ENCODE assay signal across 10 cellular contexts in the genomic region with DNA sequence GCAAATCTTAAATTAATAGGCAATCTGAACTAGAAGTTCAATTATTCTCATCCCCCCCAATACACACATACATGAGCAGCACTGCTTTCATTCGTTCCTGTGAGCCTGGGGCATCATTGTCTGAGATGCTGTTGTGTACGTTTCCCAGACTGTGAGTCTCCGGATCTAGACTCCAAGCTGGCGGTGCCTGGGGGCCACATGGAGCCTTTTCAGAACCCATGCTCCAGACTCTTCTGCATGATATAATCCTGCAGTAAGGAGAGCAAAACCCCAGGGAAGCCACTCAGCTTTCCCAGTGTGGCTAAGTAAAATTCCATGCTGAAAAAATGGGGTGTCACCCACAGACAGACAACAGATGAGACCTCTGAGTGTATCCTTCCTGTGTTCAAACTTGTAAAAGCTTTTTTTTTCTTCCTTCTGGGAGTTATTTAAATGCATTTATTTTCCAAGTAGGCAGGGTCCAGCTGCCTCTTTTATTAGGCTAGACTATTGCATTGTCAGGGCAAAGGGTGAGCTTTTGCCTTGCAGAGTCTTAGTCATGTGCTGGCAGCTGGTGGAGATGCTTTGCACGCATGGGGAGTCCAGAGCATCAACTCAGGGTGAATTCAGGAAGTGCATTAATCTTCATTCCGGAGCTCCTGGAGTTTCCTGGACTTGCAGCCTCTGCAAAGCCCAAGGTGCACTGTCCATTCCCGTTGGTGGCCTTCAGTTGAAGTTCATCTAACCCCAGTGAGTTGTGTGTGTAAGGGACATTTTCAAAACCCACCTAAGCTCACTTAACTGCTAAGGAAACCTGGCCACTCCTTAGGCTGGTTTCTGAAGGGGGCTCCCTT.
A peak's percentile ranks its signal among the peaks of the same experiment; 100 is the strongest.
DNase-seq lines count a peak whose midpoint lies in the region; ATAC-seq and TF ChIP-seq lines count a peak whose summit lies in the region.
"Had no signal": no experiment of that assay in that cellular context is flagged by ENCODE, and none has a peak within 500 bp of the region (broad histone marks: within the 10 kb centered on the region; RNA-seq: fewer than 3 reads in every experiment).

No MANE protein-coding gene starts in this region.

- no peak overlapping the region for H4K5ac ChIP-seq in IMR-90 (ENCODE audit: low read depth, low read length)

- TF ChIP-seq RAD21 in IMR-90 (IDR thresholded peaks at IDR 0.05; ENCODE audit: low read length) = no peak

- dilution Hi-C loops in IMR-90 (cut with HindIII; ENCODE audit: low sequenced_read_pairs, unreplicated experiment) = loop anchor here (25.0 kb wide), 1 partner anchor 544 kb away; no protein-coding TSS in a partner anchor

- no peak for ATAC-seq in natural killer cell treated with Interleukin-12 subunit alpha and Interleukin-12 subunit beta and Interleukin-15 and Interleukin-18, amount 100 ng/mL, for 72 hours
- no peak for ATAC-seq in natural killer cell
- ATAC-seq in IMR-90 (ENCODE audit: low read depth) = peak; percentile 79
- ATAC-seq in aorta (ENCODE audit: low FRiP score) = peak; percentile 41
- no peak for ATAC-seq in HG03354 (IDR thresholded peaks at IDR 0.05; ENCODE audit: poor library complexity, severe bottlenecking, unreplicated experiment)
- no peak for ATAC-seq in HG03565 (IDR thresholded peaks at IDR 0.05; ENCODE audit: unreplicated experiment)
- ATAC-seq: effector memory CD8-positive, alpha-beta T cell had no signal

- TF ChIP-seq POLR2A in IMR-90 (IDR thresholded peaks at IDR 0.05; ENCODE audit: low read depth, low read length) = no peak

- H3K27me3 Mint-ChIP-seq in natural killer cell treated with Interleukin-12 subunit alpha and Interleukin-12 subunit beta and Interleukin-15 and Interleukin-18, amount 100 ng/mL, for 72 hours = no peaks in the 10 kb centered on the region
- H3K27me3 Mint-ChIP-seq in natural killer cell (ENCODE audit: low read depth in 2 of 2) = peaks cover 0 to 2% of the 10 kb centered on the region in 2 donors
- H3K27me3 Mint-ChIP-seq: CD4-positive, CD25-positive, alpha-beta regulatory T cell had no signal

- H2BK15ac ChIP-seq in IMR-90 (ENCODE audit: low read depth, low read length) = no peak overlapping the region

- CTCF ChIA-PET in IMR-90 (lab: Yijun Ruan, JAX) = no interaction called here

- intact Hi-C loops in natural killer cell (cut with micrococcal nuclease) = no loop called here
- intact Hi-C loops in IMR-90 (cut with micrococcal nuclease) = no loop called here
- intact Hi-C loops in aorta (cut with DNase I) = no loop called here

- no peak overlapping the region for H2AFZ ChIP-seq in IMR-90 (replicated peaks; ENCODE audit: low read length, poor library complexity)

- H3K14ac ChIP-seq in IMR-90 (replicated peaks; ENCODE audit: low read depth, low read length) = 0 out of 2 replicates have a peak overlapping the region, but pooled peaks have one; percentile 19

- H4K8ac ChIP-seq in IMR-90 (ENCODE audit: low read depth in 2 of 2, low read length in 2 of 2) = peak overlapping the region in 1 of 2 experiments; percentile 10; a peak in 1 of 4 replicates

- peak overlapping the region; percentile 60 to 91 for H3K27ac Mint-ChIP-seq in natural killer cell treated with Interleukin-12 subunit alpha and Interleukin-12 subunit beta and Interleukin-15 and Interleukin-18, amount 100 ng/mL, for 72 hours
- peak overlapping the region in 1 of 2 donors; percentile 58 for H3K27ac Mint-ChIP-seq in natural killer cell
- H3K27ac Mint-ChIP-seq: CD4-positive, CD25-positive, alpha-beta regulatory T cell; effector memory CD8-positive, alpha-beta T cell had no signal

- H2AK9ac ChIP-seq in IMR-90 (replicated peaks; ENCODE audit: low read depth, low read length, poor library complexity) = peak overlapping the region; percentile 73

- H3K56ac ChIP-seq in IMR-90 (ENCODE audit: extremely low read depth, insufficient read depth, low read length) = no peak overlapping the region

- H3K4ac ChIP-seq in IMR-90 (ENCODE audit: low read depth, low read length) = 0 out of 2 replicates have a peak overlapping the region, but pooled peaks have one; percentile 5

- H3K9me1 ChIP-seq in IMR-90 (ENCODE audit: insufficient read depth, low read length) = peaks cover 7% of the 10 kb centered on the region; the same call in 1 of the 2 replicates

- TF ChIP-seq CTCF in natural killer cell (IDR thresholded peaks at IDR 0.05) = no peak
- TF ChIP-seq CTCF in IMR-90 (conservative IDR thresholded peaks at IDR 0.05; ENCODE audit: low read depth, low read length) = no peak
- no peak for TF ChIP-seq CTCF in fibroblast of mammary gland (conservative IDR thresholded peaks at IDR 0.05; ENCODE audit: control insufficient read depth, insufficient read depth, low read depth, low read length)

- H2BK120ac ChIP-seq in IMR-90 (ENCODE audit: low read depth, low read length) = no peak overlapping the region

- H3K4me1 Mint-ChIP-seq in natural killer cell treated with Interleukin-12 subunit alpha and Interleukin-12 subunit beta and Interleukin-15 and Interleukin-18, amount 100 ng/mL, for 72 hours (ENCODE audit: low read depth in 2 of 2) = peaks cover 61 to 64% of the 10 kb centered on the region in 2 donors
- peaks cover 36 to 53% of the 10 kb centered on the region in 2 donors for H3K4me1 Mint-ChIP-seq in natural killer cell

- H3K18ac ChIP-seq in IMR-90 (ENCODE audit: low read depth, low read length) = peak overlapping the region; percentile 39; the same call in 1 of the 2 replicates

- H3K9me3 ChIP-seq in IMR-90 (ENCODE audit: control insufficient read depth, insufficient read depth, low read length) (no peaks in the 10 kb centered on the region), aorta (ENCODE audit: control insufficient read depth, low read length) (no peaks in the 10 kb centered on the region)

- H3K4me2 ChIP-seq in IMR-90 (ENCODE audit: low read depth, low read length) = no peak overlapping the region

- no peak overlapping the region; the same call in 1 of the 2 replicates for H3K27ac ChIP-seq in IMR-90 (ENCODE audit: insufficient read depth, low read length)
- no peak overlapping the region for H3K27ac ChIP-seq in aorta (ENCODE audit: low read depth in 1 of 2, low read length in 2 of 2)

- DNase-seq in natural killer cell treated with Interleukin-12 subunit alpha and Interleukin-12 subunit beta and Interleukin-15 and Interleukin-18, amount 100 ng/mL, for 72 hours (ENCODE audit: low spot score) = no peak
- DNase-seq in natural killer cell (no peak), IMR-90 (peak; percentile 89), fibroblast of mammary gland (ENCODE audit: low read depth) (peak; percentile 83), aorta (peak in 1 of 2 donors; percentile 82), NCI-H128 (lab: John Stamatoyannopoulos, UW; ENCODE audit: unreplicated experiment) (no peak)
- DNase-seq: CD4-positive, CD25-positive, alpha-beta regulatory T cell; effector memory CD8-positive, alpha-beta T cell had no signal

- H3K79me1 ChIP-seq in IMR-90 (ENCODE audit: low read depth in 1 of 2, low read length in 2 of 2) = no peaks in the 10 kb centered on the region

- no peak overlapping the region for H2AK5ac ChIP-seq in IMR-90 (ENCODE audit: low read depth, low read length)

- no peaks in the 10 kb centered on the region for H3K36me3 Mint-ChIP-seq in natural killer cell treated with Interleukin-12 subunit alpha and Interleukin-12 subunit beta and Interleukin-15 and Interleukin-18, amount 100 ng/mL, for 72 hours
- no peaks in the 10 kb centered on the region for H3K36me3 Mint-ChIP-seq in natural killer cell
- H3K36me3 Mint-ChIP-seq: CD4-positive, CD25-positive, alpha-beta regulatory T cell had no signal

- peak overlapping the region; percentile 10 for H3K4me3 Mint-ChIP-seq in natural killer cell treated with Interleukin-12 subunit alpha and Interleukin-12 subunit beta and Interleukin-15 and Interleukin-18, amount 100 ng/mL, for 72 hours
- no peak overlapping the region for H3K4me3 Mint-ChIP-seq in natural killer cell
- H3K4me3 Mint-ChIP-seq: CD4-positive, CD25-positive, alpha-beta regulatory T cell; effector memory CD8-positive, alpha-beta T cell had no signal

- H4K20me1 ChIP-seq in IMR-90 (ENCODE audit: insufficient read depth, low read length) = no peaks in the 10 kb centered on the region

- no CpG with 5 or more reads among the region's 7 CpGs for WGBS in IMR-90 (ENCODE audit: extremely low coverage in 2 of 2, insufficient read length in 1 of 2), 2 experiments
- 71 to 74% methylated on average over 7 of the region's 7 CpGs for WGBS in aorta, 2 donors

- POLR2A ChIA-PET in IMR-90 (lab: Charles Lee; ENCODE audit: unreplicated experiment) = no interaction called here

- H3K27me3 ChIP-seq in IMR-90 (ENCODE audit: control insufficient read depth, insufficient read depth, low read length) = no peaks in the 10 kb centered on the region
- no peaks in the 10 kb centered on the region for H3K27me3 ChIP-seq in aorta (ENCODE audit: control insufficient read depth in 1 of 2, insufficient read depth in 2 of 2, low read length in 1 of 2)

- H2BK20ac ChIP-seq in IMR-90 (ENCODE audit: low read depth, low read length) = no peak overlapping the region; the same call in 1 of the 2 replicates

- H3K4me1 ChIP-seq in IMR-90 (ENCODE audit: control insufficient read depth, insufficient read depth, low read length) (peaks cover 8% of the 10 kb centered on the region), aorta (ENCODE audit: control insufficient read depth in 1 of 2, insufficient read depth in 2 of 2, low read length in 2 of 2) (no peaks in the 10 kb centered on the region)

- H3K9ac ChIP-seq in IMR-90 (ENCODE audit: low read depth, low read length) = no peak overlapping the region

- H3K4me3 ChIP-seq in IMR-90 (ENCODE audit: insufficient read depth, low read depth, low read length) (no peak overlapping the region), fibroblast of mammary gland (ENCODE audit: control insufficient read depth, low read depth, low read length) (no peak overlapping the region), aorta (ENCODE audit: low read length in 2 of 2) (no peak overlapping the region)

- H3K36me3 ChIP-seq in IMR-90 (ENCODE audit: control insufficient read depth, insufficient read depth, low read length) (no peaks in the 10 kb centered on the region), aorta (ENCODE audit: control insufficient read depth in 1 of 2, insufficient read depth in 2 of 2, low read length in 1 of 2) (no peaks in the 10 kb centered on the region)

- peaks cover 4% of the 10 kb centered on the region for H3K9me3 Mint-ChIP-seq in natural killer cell treated with Interleukin-12 subunit alpha and Interleukin-12 subunit beta and Interleukin-15 and Interleukin-18, amount 100 ng/mL, for 72 hours
- no peaks in the 10 kb centered on the region for H3K9me3 Mint-ChIP-seq in natural killer cell
- H3K9me3 Mint-ChIP-seq: CD4-positive, CD25-positive, alpha-beta regulatory T cell; effector memory CD8-positive, alpha-beta T cell had no signal

- in situ Hi-C loops in IMR-90 (cut with MboI; ENCODE audit: low sequenced_read_pairs) = loop anchor here (10.0 kb wide), 1 partner anchor 536 kb away; no protein-coding TSS in a partner anchor

- no peak overlapping the region for H3K23ac ChIP-seq in IMR-90 (ENCODE audit: low read depth, low read length)

- H2BK5ac ChIP-seq in IMR-90 (ENCODE audit: low read depth, low read length, poor library complexity, severe bottlenecking) = no peak overlapping the region

- no peak overlapping the region for H4K91ac ChIP-seq in IMR-90 (ENCODE audit: insufficient read depth, low read depth, low read length)

- BruUV-seq in IMR-90 (replicated peaks; lab: Mats Ljungman, UMichigan) = no TSS peak

TF ChIP-seq in IMR-90, 13 proteins besides CTCF, POLR2A, EP300 and RAD21 (continues in another document):
- peak; percentile 75 for TF ChIP-seq CEBPB (IDR thresholded peaks at IDR 0.05; ENCODE audit: low read depth, low read length)

Comparison
In these comparisons a context has a peak if more than half of its experiments do, and no peak if none do; other contexts are left out.
1. ATAC-seq: peak in IMR-90 (single experiment) and aorta (single experiment); none in natural killer cell treated with Interleukin-12 subunit alpha and Interleukin-12 subunit beta and Interleukin-15 and Interleukin-18, amount 100 ng/mL, for 72 hours (0 of 2), natural killer cell (0 of 3), HG03354 (single experiment) and HG03565 (single experiment).
2. DNase-seq: peak in IMR-90 (single experiment) and fibroblast of mammary gland (single experiment); none in natural killer cell treated with Interleukin-12 subunit alpha and Interleukin-12 subunit beta and Interleukin-15 and Interleukin-18, amount 100 ng/mL, for 72 hours (single experiment), natural killer cell (single experiment) and NCI-H128 (single experiment).